Comparison of ENCODE assay signal across 18 cellular contexts in the genomic region with DNA sequence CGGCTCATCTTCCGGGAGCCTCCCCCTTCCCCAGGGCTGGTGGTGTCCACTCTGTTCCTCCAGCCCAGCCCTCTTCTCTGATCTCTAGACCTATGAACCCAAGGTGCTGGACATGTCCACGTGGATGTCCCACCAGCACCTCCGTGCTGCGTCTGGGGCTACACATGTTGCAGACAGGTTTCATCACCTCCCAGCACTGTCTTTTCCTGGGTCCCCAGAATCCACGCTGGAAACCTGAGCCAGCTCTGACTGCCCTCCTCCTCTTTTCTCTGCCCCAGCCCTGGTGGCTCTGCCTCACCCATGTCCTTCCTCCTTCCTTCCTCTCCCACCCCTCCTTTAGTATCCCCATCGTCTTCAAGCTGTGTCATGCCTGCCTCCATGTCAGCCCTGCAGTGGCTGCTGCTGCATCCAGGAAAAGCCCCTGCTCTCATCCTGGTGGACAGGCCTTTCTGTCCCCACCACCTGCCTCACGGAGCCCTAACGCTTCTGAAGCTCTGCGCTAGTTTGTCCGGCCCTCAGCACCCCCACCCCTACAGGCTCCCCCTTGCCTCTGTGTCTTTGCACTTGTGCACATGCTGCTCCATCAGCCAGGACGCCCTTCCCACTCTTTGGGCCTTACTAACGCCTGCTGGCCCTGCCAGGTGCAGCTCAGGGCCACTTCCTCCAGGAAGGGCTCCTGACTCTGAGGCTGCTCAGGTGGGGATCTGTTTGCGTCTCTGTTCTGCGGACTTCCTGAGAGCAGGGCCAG.
DNase-seq lines count a peak whose midpoint lies in the region; ATAC-seq, FAIRE-seq and TF ChIP-seq lines count a peak whose summit lies in the region.
"Had no signal": no experiment of that assay in that cellular context is flagged by ENCODE, and none has a peak within 500 bp of the region (broad histone marks: within the 10 kb centered on the region; RNA-seq: fewer than 3 reads in every experiment).

No MANE protein-coding gene starts in this region.

- H3K27ac ChIP-seq in GM23338 (ENCODE audit: low read depth), result no peak overlapping the region
- no peak overlapping the region for H3K27ac ChIP-seq in IMR-90 (ENCODE audit: insufficient read depth, low read length)
- no peak overlapping the region; the same call in 1 of the 2 replicates for H3K27ac ChIP-seq in H1 (ENCODE audit: low read depth, low read length)
- H3K27ac ChIP-seq in neural progenitor cell, result no peak overlapping the region

- no peaks in the 10 kb centered on the region for H3K36me3 ChIP-seq in GM23338 (ENCODE audit: insufficient read depth)
- H3K36me3 ChIP-seq in IMR-90 (ENCODE audit: control insufficient read depth, insufficient read depth, low read length), result no peaks in the 10 kb centered on the region
- H3K36me3 ChIP-seq in H1 (ENCODE audit: control insufficient read depth in 2 of 4, insufficient read depth in 4 of 4, low read length in 3 of 4), result no peaks in the 10 kb centered on the region
- H3K36me3 ChIP-seq in neural progenitor cell, result no peaks in the 10 kb centered on the region
- H3K36me3 ChIP-seq: BE2C had no signal

- H3K18ac ChIP-seq in IMR-90 (ENCODE audit: low read depth, low read length) (no peak overlapping the region), H1 (ENCODE audit: extremely low read depth, low read length) (no peak overlapping the region)

- H3K27me3 Mint-ChIP-seq in GM23338 (ENCODE audit: insufficient read depth, low read depth, poor library complexity), result peaks cover 12% of the 10 kb centered on the region
- H3K27me3 Mint-ChIP-seq in neural progenitor cell (ENCODE audit: insufficient read depth, low read depth), result peaks cover 5% of the 10 kb centered on the region
- H3K27me3 Mint-ChIP-seq in T-helper 2 cell treated with Interferon-gamma antibody and Interleukin-4, amounts not matched to agents 5 μg/mL and 100 μg/mL, for 36 hours (ENCODE audit: low read depth), result no peaks in the 10 kb centered on the region

- H4K5ac ChIP-seq in IMR-90 (ENCODE audit: low read depth, low read length) (no peak overlapping the region), H1 (ENCODE audit: insufficient read length, low read depth, low read length) (no peak overlapping the region)

- H3K9me3 Mint-ChIP-seq in GM23338 (no peaks in the 10 kb centered on the region; the same call in 2 of the 3 replicates), neural progenitor cell (no peaks in the 10 kb centered on the region)
- no peaks in the 10 kb centered on the region for H3K9me3 Mint-ChIP-seq in T-helper 2 cell treated with Interferon-gamma antibody and Interleukin-4, amounts not matched to agents 5 μg/mL and 100 μg/mL, for 36 hours
- H3K9me3 Mint-ChIP-seq: CD8-positive, alpha-beta T cell; T-cell had no signal

- FAIRE-seq in H1 (lab: Jason Lieb, UNC), result no peak

- H2BK12ac ChIP-seq in H1 (ENCODE audit: low read depth, low read length), result 0 out of 2 replicates have a peak overlapping the region, but pooled peaks have one; percentile 6

- H3F3A ChIP-seq in GM23338 (replicated peaks; ENCODE audit: low read depth) (no peaks in the 10 kb centered on the region), neural progenitor cell (ENCODE audit: low read depth) (no peaks in the 10 kb centered on the region)

- H3K27me3 ChIP-seq in GM23338 (ENCODE audit: insufficient read depth) (no peaks in the 10 kb centered on the region), IMR-90 (ENCODE audit: control insufficient read depth, insufficient read depth, low read length) (peaks cover 54% of the 10 kb centered on the region), H1 (replicated peaks in 1 of 4; ENCODE audit: control insufficient read depth in 3 of 4, extremely low read depth in 1 of 4, insufficient read depth in 3 of 4, low read length in 3 of 4) (no peaks in the 10 kb centered on the region), neural progenitor cell (no peaks in the 10 kb centered on the region)
- H3K27me3 ChIP-seq: BE2C had no signal

- H3K4ac ChIP-seq in IMR-90 (ENCODE audit: low read depth, low read length) (no peak overlapping the region), H1 (replicated peaks; ENCODE audit: insufficient read length, low read depth, low read length) (no peak overlapping the region)

- intact Hi-C loops in IMR-90 (cut with micrococcal nuclease), result no loop called here

- no peak overlapping the region for H3K23ac ChIP-seq in IMR-90 (ENCODE audit: low read depth, low read length)
- H3K23ac ChIP-seq in H1 (ENCODE audit: insufficient read length), result no peak overlapping the region

- 66% methylated on average over 11 of the region's 15 CpGs; no CpG with 5 or more reads in 1 of the 2 experiments for WGBS in IMR-90 (ENCODE audit: extremely low coverage in 2 of 2, insufficient read length in 1 of 2), 2 experiments
- 92% methylated on average over 14 of the region's 15 CpGs; no CpG with 5 or more reads in 1 of the 2 experiments for WGBS in H1 (ENCODE audit: extremely low coverage in 1 of 2, insufficient coverage in 1 of 2, insufficient read length in 1 of 2, insufficient replicate concordance in 2 of 2, low coverage in 1 of 2, low lambda C conversion rate in 2 of 2, missing lambda C conversion rate in 1 of 2), 2 experiments

- H3K27ac Mint-ChIP-seq in GM23338, result peak overlapping the region; percentile 85
- H3K27ac Mint-ChIP-seq in neural progenitor cell, result peak overlapping the region; percentile 15
- H3K27ac Mint-ChIP-seq in T-helper 2 cell treated with Interferon-gamma antibody and Interleukin-4, amounts not matched to agents 5 μg/mL and 100 μg/mL, for 36 hours, result no peak overlapping the region
- H3K27ac Mint-ChIP-seq: CD8-positive, alpha-beta T cell; T-cell had no signal

- TF ChIP-seq POLR2A in IMR-90 (IDR thresholded peaks at IDR 0.05; ENCODE audit: low read depth, low read length) (no peak), H1 (IDR thresholded peaks at IDR 0.05; ENCODE audit: control extremely low read depth in 1 of 2, low read depth in 2 of 2, low read length in 2 of 2) (no peak)

- TF ChIP-seq CTCF in GM23338 (conservative IDR thresholded peaks at IDR 0.05; ENCODE audit: low read depth in 2 of 2), result no peak
- no peak for TF ChIP-seq CTCF in IMR-90 (conservative IDR thresholded peaks at IDR 0.05; ENCODE audit: low read depth, low read length)
- TF ChIP-seq CTCF in H1 (IDR thresholded peaks at IDR 0.05; ENCODE audit: control extremely low read depth in 1 of 3, insufficient read depth in 1 of 3, low read depth in 1 of 3, low read length in 3 of 3), result no peak
- TF ChIP-seq CTCF in neural progenitor cell (IDR thresholded peaks at IDR 0.05), result no peak
- no peak for TF ChIP-seq CTCF in GM20000 (IDR thresholded peaks at IDR 0.05; ENCODE audit: extremely low read depth, missing control alignments)

- H3K4me3 Mint-ChIP-seq in GM23338, result no peak overlapping the region
- H3K4me3 Mint-ChIP-seq in neural progenitor cell, result no peak overlapping the region
- no peak overlapping the region for H3K4me3 Mint-ChIP-seq in T-helper 2 cell treated with Interferon-gamma antibody and Interleukin-4, amounts not matched to agents 5 μg/mL and 100 μg/mL, for 36 hours
- H3K4me3 Mint-ChIP-seq: CD8-positive, alpha-beta T cell; T-cell had no signal

- CTCF ChIA-PET in IMR-90 (lab: Yijun Ruan, JAX), result no interaction called here
- CTCF ChIA-PET in H1 (lab: Charles Lee; ENCODE audit: partially characterized antibody), result interaction anchor here (0.7 to 22.8 kb wide), 11 partner anchors 11 to 593 kb away, joined by 3 to 386 read pairs (median 6); no protein-coding TSS in a partner anchor

- no peak for TF ChIP-seq EP300 in H1 (IDR thresholded peaks at IDR 0.05; ENCODE audit: borderline replicate concordance in 1 of 2, low read depth in 2 of 2, low read length in 2 of 2)

- dilution Hi-C loops in IMR-90 (cut with HindIII; ENCODE audit: low sequenced_read_pairs, unreplicated experiment), result no loop called here

- no peaks in the 10 kb centered on the region for H4K20me1 ChIP-seq in GM23338 (replicated peaks; ENCODE audit: insufficient read depth)
- H4K20me1 ChIP-seq in IMR-90 (ENCODE audit: insufficient read depth, low read length), result no peaks in the 10 kb centered on the region
- no peaks in the 10 kb centered on the region for H4K20me1 ChIP-seq in H1 (replicated peaks in 1 of 2; ENCODE audit: control insufficient read depth in 1 of 2, insufficient read depth in 2 of 2, low read length in 2 of 2)
- no peaks in the 10 kb centered on the region for H4K20me1 ChIP-seq in neural progenitor cell (ENCODE audit: low read depth)

- H3K36me3 Mint-ChIP-seq in GM23338 (ENCODE audit: low read depth) (peaks cover 6% of the 10 kb centered on the region), neural progenitor cell (no peaks in the 10 kb centered on the region)
- H3K36me3 Mint-ChIP-seq in T-helper 2 cell treated with Interferon-gamma antibody and Interleukin-4, amounts not matched to agents 5 μg/mL and 100 μg/mL, for 36 hours (ENCODE audit: low read depth), result no peaks in the 10 kb centered on the region
- H3K36me3 Mint-ChIP-seq: CD8-positive, alpha-beta T cell; T-cell had no signal

- no peak overlapping the region for H2BK120ac ChIP-seq in IMR-90 (ENCODE audit: low read depth, low read length)
- H2BK120ac ChIP-seq in H1 (replicated peaks; ENCODE audit: low read depth, low read length), result no peak overlapping the region

- no peak for ATAC-seq in GM23338
- ATAC-seq in IMR-90 (ENCODE audit: low read depth), result no peak
- ATAC-seq in HG02852 (IDR thresholded peaks at IDR 0.05; ENCODE audit: unreplicated experiment), result no peak
- ATAC-seq: CD8-positive, alpha-beta T cell; T-cell had no signal

- TF ChIP-seq RAD21 in IMR-90 (IDR thresholded peaks at IDR 0.05; ENCODE audit: low read length) (no peak), H1 (IDR thresholded peaks at IDR 0.05 in 1 of 2, conservative IDR thresholded peaks at IDR 0.05 in 1 of 2; ENCODE audit: low read depth in 2 of 2, low read length in 2 of 2) (no peak)

- H3K56ac ChIP-seq in IMR-90 (ENCODE audit: extremely low read depth, insufficient read depth, low read length) (no peak overlapping the region), H1 (replicated peaks; ENCODE audit: insufficient read length, low read depth, low read length) (no peak overlapping the region)

- H3K4me1 Mint-ChIP-seq in GM23338 (peaks cover 21% of the 10 kb centered on the region), neural progenitor cell (no peaks in the 10 kb centered on the region)
- no peaks in the 10 kb centered on the region for H3K4me1 Mint-ChIP-seq in T-helper 2 cell treated with Interferon-gamma antibody and Interleukin-4, amounts not matched to agents 5 μg/mL and 100 μg/mL, for 36 hours (ENCODE audit: low read depth)
- H3K4me1 Mint-ChIP-seq: T-cell had no signal

- no peak overlapping the region for H2AK9ac ChIP-seq in IMR-90 (replicated peaks; ENCODE audit: low read depth, low read length, poor library complexity)

- no TSS peak for BruUV-seq in IMR-90 (replicated peaks; lab: Mats Ljungman, UMichigan)

- no peak overlapping the region for H2AFZ ChIP-seq in GM23338
- peak overlapping the region; percentile 14 for H2AFZ ChIP-seq in IMR-90 (replicated peaks; ENCODE audit: low read length, poor library complexity)
- H2AFZ ChIP-seq in H1 (ENCODE audit: low read length), result no peak overlapping the region
- H2AFZ ChIP-seq in neural progenitor cell (replicated peaks), result no peak overlapping the region

- H2AK5ac ChIP-seq in IMR-90 (ENCODE audit: low read depth, low read length) (no peak overlapping the region), H1 (ENCODE audit: low read depth, low read length) (no peak overlapping the region)

- no peaks in the 10 kb centered on the region for H3K9me3 ChIP-seq in IMR-90 (ENCODE audit: control insufficient read depth, insufficient read depth, low read length)
- H3K9me3 ChIP-seq in H1 (ENCODE audit: insufficient read depth in 2 of 2, low read depth in 1 of 2, low read length in 1 of 2), result no peaks in the 10 kb centered on the region
- no peaks in the 10 kb centered on the region for H3K9me3 ChIP-seq in neural progenitor cell (ENCODE audit: low read depth)
- H3K9me3 ChIP-seq: BE2C, SK-N-SH had no signal

- H3K4me2 ChIP-seq in GM23338 (no peak overlapping the region), IMR-90 (ENCODE audit: low read depth, low read length) (no peak overlapping the region), H1 (ENCODE audit: insufficient read depth in 1 of 2, low read depth in 2 of 2, low read length in 2 of 2) (no peak overlapping the region), neural progenitor cell (no peak overlapping the region)
- H3K4me2 ChIP-seq: SK-N-SH had no signal

- no peaks in the 10 kb centered on the region for H3K23me2 ChIP-seq in H1 (ENCODE audit: low read depth, low read length)

- H2BK5ac ChIP-seq in IMR-90 (ENCODE audit: low read depth, low read length, poor library complexity, severe bottlenecking) (no peak overlapping the region), H1 (ENCODE audit: low read depth, low read length) (no peak overlapping the region)

- DNase-seq in GM23338 (ENCODE audit: low spot score), result no peak
- no peak for DNase-seq in IMR-90
- DNase-seq in H1 (ENCODE audit: low read depth in 1 of 2, low spot score in 2 of 2), result no peak
- no peak for DNase-seq in neural progenitor cell (ENCODE audit: low spot score)
- no peak for DNase-seq in GM20000 (ENCODE audit: low spot score)
- no peak for DNase-seq in HT-29 (ENCODE audit: low spot score)
- DNase-seq in T-helper 2 cell treated with Interferon-gamma antibody and Interleukin-4, amounts not matched to agents 5 μg/mL and 100 μg/mL, for 36 hours (ENCODE audit: low spot score), result no peak
- DNase-seq: BE2C; CD8-positive, alpha-beta T cell; DMS79; GOT3; NCI-H1436; NCI-H2029 treated with DMSO at 0.1 percent for 48 hours; NCI-H524; SHP77; SK-N-SH; T-cell had no signal

- H3K79me1 ChIP-seq in IMR-90 (ENCODE audit: low read depth in 1 of 2, low read length in 2 of 2), result no peaks in the 10 kb centered on the region
- H3K79me1 ChIP-seq in H1 (ENCODE audit: low read depth, low read length), result no peaks in the 10 kb centered on the region

- H3K79me2 ChIP-seq in GM23338 (replicated peaks; ENCODE audit: insufficient read depth) (no peaks in the 10 kb centered on the region), H1 (ENCODE audit: control insufficient read depth in 1 of 2, insufficient read depth in 2 of 2, low read length in 2 of 2) (no peaks in the 10 kb centered on the region), neural progenitor cell (ENCODE audit: low read depth) (no peaks in the 10 kb centered on the region)

- H3K4me1 ChIP-seq in GM23338 (ENCODE audit: insufficient read depth) (no peaks in the 10 kb centered on the region), IMR-90 (ENCODE audit: control insufficient read depth, insufficient read depth, low read length) (no peaks in the 10 kb centered on the region), H1 (replicated peaks in 1 of 4; ENCODE audit: control insufficient read depth in 3 of 4, insufficient read depth in 4 of 4, low read length in 3 of 4) (peaks cover 0 to 6% (median 0%) of the 10 kb centered on the region in 4 experiments; a peak in 3 of 7 replicates), neural progenitor cell (no peaks in the 10 kb centered on the region)
- H3K4me1 ChIP-seq: BE2C had no signal

- no peak overlapping the region for H4K91ac ChIP-seq in IMR-90 (ENCODE audit: insufficient read depth, low read depth, low read length)
- H4K91ac ChIP-seq in H1 (replicated peaks; ENCODE audit: insufficient read length, low read length), result no peak overlapping the region

- no peaks in the 10 kb centered on the region for H3K9me1 ChIP-seq in IMR-90 (ENCODE audit: insufficient read depth, low read length)

- H3K14ac ChIP-seq in IMR-90 (replicated peaks; ENCODE audit: low read depth, low read length) (no peak overlapping the region), H1 (ENCODE audit: insufficient read length) (no peak overlapping the region)

- no peak overlapping the region for H3K4me3 ChIP-seq in GM23338
- H3K4me3 ChIP-seq in IMR-90 (ENCODE audit: insufficient read depth, low read depth, low read length), result no peak overlapping the region
- H3K4me3 ChIP-seq in H1 (ENCODE audit: extremely low read depth in 1 of 4, insufficient read depth in 2 of 4, low read depth in 3 of 4, low read length in 4 of 4), result no peak overlapping the region
- H3K4me3 ChIP-seq in neural progenitor cell, result no peak overlapping the region

- in situ Hi-C loops in IMR-90 (cut with MboI; ENCODE audit: low sequenced_read_pairs), result no loop called here

- no peaks in the 10 kb centered on the region for H3K9me2 ChIP-seq in GM23338 (ENCODE audit: insufficient read depth)
- H3K9me2 ChIP-seq: SK-N-SH had no signal

- H4K8ac ChIP-seq in IMR-90 (ENCODE audit: low read depth in 2 of 2, low read length in 2 of 2) (no peak overlapping the region), H1 (ENCODE audit: extremely low read depth, insufficient read depth, low read length) (peak overlapping the region; percentile 82)

- H2BK15ac ChIP-seq in IMR-90 (ENCODE audit: low read depth, low read length), result no peak overlapping the region
- no peak overlapping the region; the same call in 1 of the 2 replicates for H2BK15ac ChIP-seq in H1 (ENCODE audit: low read length)

- POLR2A ChIA-PET in IMR-90 (lab: Charles Lee; ENCODE audit: unreplicated experiment) (interaction anchor here (0.6 kb wide), 1 partner anchor 13 kb away, joined by 5 read pairs; no protein-coding TSS in a partner anchor), H1 (lab: Charles Lee; ENCODE audit: partially characterized antibody) (interaction anchor here (0.7 to 0.8 kb wide), 2 partner anchors 53 to 126 kb away, joined by 3 read pairs; no protein-coding TSS in a partner anchor)

- H3K9ac ChIP-seq in IMR-90 (ENCODE audit: low read depth, low read length), result no peak overlapping the region
- H3K9ac ChIP-seq in H1 (replicated peaks in 1 of 4; ENCODE audit: extremely low read depth in 1 of 4, low read depth in 3 of 4, low read length in 3 of 4), result no peak overlapping the region
- H3K9ac ChIP-seq in neural progenitor cell, result no peak overlapping the region
- H3K9ac ChIP-seq: SK-N-SH had no signal

- H2BK20ac ChIP-seq in IMR-90 (ENCODE audit: low read depth, low read length) (no peak overlapping the region), H1 (ENCODE audit: low read length) (no peak overlapping the region)
